1 cellular context compared by ENCODE assay signal in the genomic region with DNA sequence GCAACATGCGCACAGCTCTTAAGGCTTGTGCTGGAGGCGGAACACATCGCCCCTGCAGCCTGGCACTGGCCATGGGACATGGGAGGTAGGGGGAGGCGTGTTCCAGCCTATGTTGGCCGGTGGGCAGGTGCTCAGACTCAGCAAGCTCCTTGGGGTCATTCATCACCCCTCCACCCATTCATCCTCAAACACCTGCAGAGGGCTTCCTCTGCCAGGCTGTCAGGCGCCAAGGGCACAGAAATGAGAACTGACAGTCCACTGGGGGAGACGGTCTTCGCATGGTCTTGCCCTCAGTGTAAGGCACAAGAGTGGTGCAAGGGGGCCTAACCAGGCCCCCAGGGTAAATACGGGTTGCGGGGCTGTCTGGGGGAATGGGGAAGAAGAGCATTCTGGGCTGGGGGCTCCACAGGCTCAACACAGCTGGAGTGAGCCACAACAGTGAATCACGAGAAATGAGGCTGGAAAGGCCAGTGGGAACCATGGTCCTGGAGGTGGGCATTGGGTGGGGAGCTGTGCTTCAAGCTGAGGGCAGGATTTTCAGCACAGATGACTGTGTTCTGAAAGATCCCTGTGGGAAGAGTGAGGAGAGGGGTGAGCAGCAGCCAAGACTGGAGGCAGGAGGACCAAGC.
TF ChIP-seq lines count a peak whose summit lies in the region.

No MANE protein-coding gene starts in this region.

TF ChIP-seq in IMR-90, 13 proteins besides CTCF, POLR2A, EP300 and RAD21:
- TF ChIP-seq RFX5 (IDR thresholded peaks at IDR 0.05; ENCODE audit: low read depth, low read length) (no peak), CHD1 (IDR thresholded peaks at IDR 0.05; ENCODE audit: low read depth, low read length) (no peak), MAZ (IDR thresholded peaks at IDR 0.05; ENCODE audit: borderline replicate concordance, low read depth, low read length) (no peak), NFE2L2 (IDR thresholded peaks at IDR 0.05; ENCODE audit: low read depth, low read length) (no peak), MAFK (IDR thresholded peaks at IDR 0.05; ENCODE audit: low read depth, low read length) (no peak), SMC3 (IDR thresholded peaks at IDR 0.05; ENCODE audit: low read depth, low read length) (no peak), RCOR1 (IDR thresholded peaks at IDR 0.05; ENCODE audit: insufficient replicate concordance, low read length) (no peak), MXI1 (IDR thresholded peaks at IDR 0.05; ENCODE audit: borderline replicate concordance, low read depth, low read length) (no peak), BHLHE40 (IDR thresholded peaks at IDR 0.05; ENCODE audit: low read depth, low read length) (no peak)
- TF ChIP-seq, protein P1, sequence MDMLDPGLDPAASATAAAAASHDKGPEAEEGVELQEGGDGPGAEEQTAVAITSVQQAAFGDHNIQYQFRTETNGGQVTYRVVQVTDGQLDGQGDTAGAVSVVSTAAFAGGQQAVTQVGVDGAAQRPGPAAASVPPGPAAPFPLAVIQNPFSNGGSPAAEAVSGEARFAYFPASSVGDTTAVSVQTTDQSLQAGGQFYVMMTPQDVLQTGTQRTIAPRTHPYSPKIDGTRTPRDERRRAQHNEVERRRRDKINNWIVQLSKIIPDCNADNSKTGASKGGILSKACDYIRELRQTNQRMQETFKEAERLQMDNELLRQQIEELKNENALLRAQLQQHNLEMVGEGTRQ (IDR thresholded peaks at IDR 0.05; ENCODE audit: low read depth, low read length): no peak
- TF ChIP-seq, protein P2, sequence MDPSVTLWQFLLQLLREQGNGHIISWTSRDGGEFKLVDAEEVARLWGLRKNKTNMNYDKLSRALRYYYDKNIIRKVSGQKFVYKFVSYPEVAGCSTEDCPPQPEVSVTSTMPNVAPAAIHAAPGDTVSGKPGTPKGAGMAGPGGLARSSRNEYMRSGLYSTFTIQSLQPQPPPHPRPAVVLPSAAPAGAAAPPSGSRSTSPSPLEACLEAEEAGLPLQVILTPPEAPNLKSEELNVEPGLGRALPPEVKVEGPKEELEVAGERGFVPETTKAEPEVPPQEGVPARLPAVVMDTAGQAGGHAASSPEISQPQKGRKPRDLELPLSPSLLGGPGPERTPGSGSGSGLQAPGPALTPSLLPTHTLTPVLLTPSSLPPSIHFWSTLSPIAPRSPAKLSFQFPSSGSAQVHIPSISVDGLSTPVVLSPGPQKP (IDR thresholded peaks at IDR 0.05; ENCODE audit: borderline replicate concordance, low read depth, low read length): no peak
